ENCODE assay signal across 14 cellular contexts in genomic region chr18:13269599-13270011, GRCh38. TPM values are rescaled to one million over a fixed set of nuclear protein-coding genes. Genes with fewer than 3 reads are reported as not detected.
A peak's percentile ranks its signal among the peaks of the same experiment; 100 is the strongest.
DNase-seq lines count a peak whose midpoint lies in the region; ATAC-seq, FAIRE-seq and TF ChIP-seq lines count a peak whose summit lies in the region.
"Had no signal": no experiment of that assay in that cellular context is flagged by ENCODE, and none has a peak within 500 bp of the region (broad histone marks: within the 10 kb centered on the region; RNA-seq: fewer than 3 reads in every experiment).

No MANE protein-coding gene starts in this region.

- POLR2A ChIA-PET in OCI-LY7 (lab: Charles Lee), result interaction anchor here (0.7 kb wide), 2 partner anchors 89 to 237 kb away, joined by 3 to 4 read pairs; no protein-coding TSS in a partner anchor

- H2AFZ ChIP-seq in OCI-LY7 (ENCODE audit: low read length), result no peak overlapping the region

- H3K4me1 Mint-ChIP-seq in chondrocyte (ENCODE audit: low read depth) (peaks cover 93% of the 10 kb centered on the region), nephron (peaks cover 69% of the 10 kb centered on the region)

- H3K27ac Mint-ChIP-seq in chondrocyte (ENCODE audit: unreplicated experiment), result peak overlapping the region; percentile 94
- peak overlapping the region; percentile 75 to 99 (median 97) for H3K27ac Mint-ChIP-seq in nephron

- H3K9me3 ChIP-seq in OCI-LY7 (ENCODE audit: low read length), result no peaks in the 10 kb centered on the region
- H3K9me3 ChIP-seq: psoas muscle had no signal

- no peaks in the 10 kb centered on the region for H3K27me3 Mint-ChIP-seq in chondrocyte (ENCODE audit: low read depth)
- H3K27me3 Mint-ChIP-seq in nephron (ENCODE audit: low read depth), result no peaks in the 10 kb centered on the region

- peak; percentile 90 for FAIRE-seq in urothelium cell line (lab: Jason Lieb, UNC)
- FAIRE-seq: keratinocyte had no signal

- intact Hi-C loops in Right ventricle myocardium superior (cut with DNase I) (loop anchor here (10.0 kb wide), 1 partner anchor 255 kb away; no protein-coding TSS in a partner anchor), cardiac septum (cut with DNase I) (loop anchor here (5.0 kb wide), 1 partner anchor 108 kb away; no protein-coding TSS in a partner anchor), OCI-LY7 (cut with micrococcal nuclease; ENCODE audit: unreplicated experiment) (no loop called here)

- no TSS peak for BruUV-seq in OCI-LY7 (replicated peaks; lab: Mats Ljungman, UMichigan)

- H4K20me1 ChIP-seq in OCI-LY7 (ENCODE audit: insufficient read depth, low read length), result no peaks in the 10 kb centered on the region

- no peaks in the 10 kb centered on the region for H3K36me3 ChIP-seq in OCI-LY7 (ENCODE audit: insufficient read depth, low read length)

- no peak for ATAC-seq in Right ventricle myocardium superior (ENCODE audit: poor library complexity)
- no peak for ATAC-seq in GM21786 (IDR thresholded peaks at IDR 0.05; ENCODE audit: unreplicated experiment)
- ATAC-seq: esophagus mucosa, psoas muscle had no signal

- no peak overlapping the region for H3K4me2 ChIP-seq in OCI-LY7 (ENCODE audit: low read length)

- H3K79me2 ChIP-seq in OCI-LY7 (ENCODE audit: insufficient read depth, low read depth, low read length), result no peaks in the 10 kb centered on the region

- H3K9me2 ChIP-seq in OCI-LY7 (ENCODE audit: insufficient read depth, low read length), result no peaks in the 10 kb centered on the region

- H3K9me3 Mint-ChIP-seq in chondrocyte (ENCODE audit: low read depth) (no peaks in the 10 kb centered on the region), nephron (no peaks in the 10 kb centered on the region)

- no peaks in the 10 kb centered on the region for H3K36me3 Mint-ChIP-seq in chondrocyte (ENCODE audit: low read depth)
- no peaks in the 10 kb centered on the region for H3K36me3 Mint-ChIP-seq in nephron (ENCODE audit: low read depth)

- H3K4me1 ChIP-seq in OCI-LY7 (ENCODE audit: insufficient read depth, low read length, poor library complexity, severe bottlenecking), result no peaks in the 10 kb centered on the region

- H3K4me3 Mint-ChIP-seq in chondrocyte (ENCODE audit: unreplicated experiment) (peak overlapping the region; percentile 39), nephron (peak overlapping the region in 2 of 3 experiments; percentile 14 to 60)

- H3K27ac ChIP-seq in OCI-LY7 (ENCODE audit: low read depth, low read length, poor library complexity, severe bottlenecking), result no peak overlapping the region
- H3K27ac ChIP-seq: RWPE1, VCaP had no signal

- no peak overlapping the region for H3K4me3 ChIP-seq in OCI-LY7 (ENCODE audit: low read depth, low read length, poor library complexity, severe bottlenecking)
- H3K4me3 ChIP-seq: psoas muscle had no signal

- peak; percentile 64 for DNase-seq in Right ventricle myocardium superior
- DNase-seq in cardiac septum (ENCODE audit: low spot score), result no peak
- peak; percentile 73 for DNase-seq in chondrocyte (ENCODE audit: low spot score)
- DNase-seq in urothelium cell line (ENCODE audit: low spot score), result no peak
- DNase-seq in retina, result no peak
- DNase-seq in OCI-LY7 (ENCODE audit: low spot score), result no peak
- DNase-seq: HCEC 1CT, psoas muscle had no signal

- CTCF ChIA-PET in OCI-LY7 (lab: Charles Lee; ENCODE audit: unreplicated experiment), result no interaction called here

- TF ChIP-seq CTCF in chondrocyte (IDR thresholded peaks at IDR 0.05) (no peak), nephron (IDR thresholded peaks at IDR 0.05; ENCODE audit: unreplicated experiment in 3 of 3) (no peak), OCI-LY7 (conservative IDR thresholded peaks at IDR 0.05; ENCODE audit: low read length) (no peak)

RNA-seq across cellular contexts. Expression of gene LDLRAD4, which starts 51.0 kb away (rescaled TPM):
- total RNA-seq in Right ventricle myocardium superior (29.3 TPM), cardiac septum (23.3 TPM), chondrocyte (78.2 to 229 TPM (median 80.5 TPM) in 3 replicates), OCI-LY7 (2022) (26.2 and 31.6 TPM in 2 replicates)
- 43.8 and 45.8 TPM in 2 replicates for total RNA-seq in OCI-LY7 (2014; rRNA removed; shearing (Covaris generic))

Comparison
In these comparisons a context has a peak if more than half of its experiments do, and no peak if none do; other contexts are left out.
1. DNase-seq: peak in Right ventricle myocardium superior (single experiment) and chondrocyte (single experiment); none in cardiac septum (single experiment), urothelium cell line (single experiment), retina (single experiment) and OCI-LY7 (single experiment).